In genomic region chrX:120790118-120790517, GRCh38 we compare ENCODE assay signal across 8 cellular contexts.
DNase-seq lines count a peak whose midpoint lies in the region; ATAC-seq and TF ChIP-seq lines count a peak whose summit lies in the region.

No MANE protein-coding gene starts in this region.

- peak; percentile 86 for ATAC-seq in GM18867 (IDR thresholded peaks at IDR 0.05; ENCODE audit: unreplicated experiment)
- peak; percentile 66 for ATAC-seq in HG03280 (IDR thresholded peaks at IDR 0.05; ENCODE audit: unreplicated experiment)

- no peak overlapping the region for H3K4me3 Mint-ChIP-seq in Caco-2 (ENCODE audit: unreplicated experiment)
- peak overlapping the region; percentile 39 for H3K4me3 Mint-ChIP-seq in activated CD4-positive, alpha-beta memory T cell treated with anti-CD3 and anti-CD28 coated beads for 36 hours

- no TSS peak for BruUV-seq in Caco-2 (replicated peaks; lab: Mats Ljungman, UMichigan)

- WGBS in ovary, 3 donors, result 0 to 1% (median 0%) methylated on average over 5 of the region's 5 CpGs

- TF ChIP-seq POLR2A in ovary (IDR thresholded peaks at IDR 0.05), result no peak

- peaks cover 3% of the 10 kb centered on the region for H3K27me3 Mint-ChIP-seq in Caco-2 (ENCODE audit: insufficient read depth, unreplicated experiment)
- H3K27me3 Mint-ChIP-seq in activated CD4-positive, alpha-beta memory T cell treated with anti-CD3 and anti-CD28 coated beads for 36 hours, result no peaks in the 10 kb centered on the region

- H3K27ac Mint-ChIP-seq in Caco-2 (ENCODE audit: unreplicated experiment), result no peak overlapping the region
- peak overlapping the region; percentile 89 for H3K27ac Mint-ChIP-seq in activated CD4-positive, alpha-beta memory T cell treated with anti-CD3 and anti-CD28 coated beads for 36 hours

- TF ChIP-seq CTCF in Caco-2 (IDR thresholded peaks at IDR 0.05; ENCODE audit: insufficient read depth in 1 of 2, low read depth in 1 of 2, low read length in 1 of 2, severe bottlenecking in 1 of 2, unreplicated experiment in 1 of 2) (peak; percentile 44 to 55), foreskin fibroblast (IDR thresholded peaks at IDR 0.05; ENCODE audit: low read depth, low read length) (peak; percentile 42), ovary (IDR thresholded peaks at IDR 0.05) (peak; percentile 53 to 74 (median 61))

- no peaks in the 10 kb centered on the region for H3K9me3 ChIP-seq in Caco-2
- no peaks in the 10 kb centered on the region for H3K9me3 ChIP-seq in ovary

- POLR2A ChIA-PET in Caco-2 (lab: Charles Lee), result no interaction called here
- POLR2A ChIA-PET in activated CD4-positive, alpha-beta memory T cell treated with anti-CD3 and anti-CD28 coated beads for 36 hours (lab: Charles Lee), result no interaction called here

- H3K36me3 Mint-ChIP-seq in Caco-2 (ENCODE audit: insufficient read depth, unreplicated experiment), result no peaks in the 10 kb centered on the region
- no peaks in the 10 kb centered on the region for H3K36me3 Mint-ChIP-seq in activated CD4-positive, alpha-beta memory T cell treated with anti-CD3 and anti-CD28 coated beads for 36 hours

- intact Hi-C loops in Caco-2 (cut with micrococcal nuclease; ENCODE audit: unreplicated experiment), result loop anchor here (1.0 to 10.0 kb wide), 3 partner anchors 67 to 789 kb away; no protein-coding TSS in a partner anchor
- intact Hi-C loops in activated CD4-positive, alpha-beta memory T cell treated with anti-CD3 and anti-CD28 coated beads for 36 hours (cut with micrococcal nuclease), result loop anchor here (1.0 to 10.0 kb wide), 4 partner anchors 52 to 789 kb away; no protein-coding TSS in a partner anchor
- intact Hi-C loops in ovary (cut with DNase I), result no loop called here

- peak in 1 of 2 experiments; percentile 39 for DNase-seq in Caco-2
- peak; percentile 7 to 75 for DNase-seq in NCI-H446 (lab: John Stamatoyannopoulos, UW)
- peak; percentile 16 for DNase-seq in activated CD4-positive, alpha-beta memory T cell treated with anti-CD3 and anti-CD28 coated beads for 36 hours
- DNase-seq in foreskin fibroblast, result peak; percentile 58 to 84
- DNase-seq in ovary, result peak in 4 of 5 donors; percentile 15 to 60 (median 27)
- DNase-seq in NCI-H187 treated with DMSO at 0.1 percent for 48 hours (lab: John Stamatoyannopoulos, UW), result no peak

- TF ChIP-seq EP300 in ovary (IDR thresholded peaks at IDR 0.05), result no peak

- H3K27ac ChIP-seq in ovary, result no peak overlapping the region

- H3K9me3 Mint-ChIP-seq in Caco-2 (ENCODE audit: unreplicated experiment), result no peaks in the 10 kb centered on the region
- no peaks in the 10 kb centered on the region for H3K9me3 Mint-ChIP-seq in activated CD4-positive, alpha-beta memory T cell treated with anti-CD3 and anti-CD28 coated beads for 36 hours

- no peaks in the 10 kb centered on the region for H3K4me1 Mint-ChIP-seq in Caco-2 (ENCODE audit: low read depth, unreplicated experiment)
- peaks cover 18% of the 10 kb centered on the region for H3K4me1 Mint-ChIP-seq in activated CD4-positive, alpha-beta memory T cell treated with anti-CD3 and anti-CD28 coated beads for 36 hours (ENCODE audit: low read depth)

- H3K4me1 ChIP-seq in Caco-2 (no peaks in the 10 kb centered on the region), ovary (ENCODE audit: insufficient read depth) (no peaks in the 10 kb centered on the region)

- no peak overlapping the region for H3K4me3 ChIP-seq in Caco-2 (ENCODE audit: low read depth, low read length)
- no peak overlapping the region for H3K4me3 ChIP-seq in foreskin fibroblast (ENCODE audit: low read depth in 1 of 2, low read length in 2 of 2)
- no peak overlapping the region for H3K4me3 ChIP-seq in ovary

- no peaks in the 10 kb centered on the region for H3K27me3 ChIP-seq in Caco-2 (replicated peaks; ENCODE audit: control insufficient read depth, insufficient read depth, low read length)
- H3K27me3 ChIP-seq in ovary, result no peaks in the 10 kb centered on the region

- no peaks in the 10 kb centered on the region for H3K36me3 ChIP-seq in Caco-2 (ENCODE audit: control insufficient read depth, insufficient read depth, low read length)
- H3K36me3 ChIP-seq in ovary, result no peaks in the 10 kb centered on the region

- CTCF ChIA-PET in Caco-2 (lab: Charles Lee), result interaction anchor here (0.8 to 2.7 kb wide), 2 partner anchors 67 to 780 kb away, joined by 3 to 9 read pairs; no protein-coding TSS in a partner anchor
- CTCF ChIA-PET in activated CD4-positive, alpha-beta memory T cell treated with anti-CD3 and anti-CD28 coated beads for 36 hours (lab: Charles Lee), result interaction anchor here (0.6 to 1.9 kb wide), 7 partner anchors 11 to 787 kb away, joined by 3 to 6 read pairs (median 4); no protein-coding TSS in a partner anchor

Comparison
In these comparisons a context has a peak if more than half of its experiments do, and no peak if none do; other contexts are left out.
1. intact Hi-C loops: an anchor here in Caco-2 (1.0 to 10.0 kb wide) and activated CD4-positive, alpha-beta memory T cell treated with anti-CD3 and anti-CD28 coated beads for 36 hours (1.0 to 10.0 kb wide); none called in ovary.